In the genomic region with DNA sequence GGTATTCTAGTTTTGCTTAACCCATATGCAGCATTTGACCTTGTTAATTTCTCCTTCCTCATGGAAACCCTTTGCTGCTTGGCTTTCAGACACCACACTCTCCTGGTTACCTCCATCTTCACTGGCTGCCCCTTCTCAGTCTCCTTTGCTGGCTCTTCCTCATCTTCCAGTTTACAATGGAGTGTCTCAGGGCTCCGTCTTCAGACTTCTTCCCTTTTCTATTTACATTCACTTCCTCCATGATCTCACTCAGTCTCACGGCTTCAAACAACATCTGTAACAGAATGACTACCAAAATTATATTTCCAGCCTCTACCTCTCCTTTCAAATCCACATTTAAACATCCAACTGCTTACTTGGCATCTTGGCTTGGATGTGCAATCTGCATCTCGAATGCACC, we compare ENCODE assay signal across 31 cellular contexts.
DNase-seq lines count a peak whose midpoint lies in the region; ATAC-seq, FAIRE-seq and TF ChIP-seq lines count a peak whose summit lies in the region.
"Had no signal": no experiment of that assay in that cellular context is flagged by ENCODE, and none has a peak within 500 bp of the region (broad histone marks: within the 10 kb centered on the region; RNA-seq: fewer than 3 reads in every experiment).

No MANE protein-coding gene starts in this region.

- no peak for ATAC-seq in SK-N-SH treated with all-trans-retinoic acid at 6 μM for 48 hours
- peak; percentile 69 for ATAC-seq in upper lobe of right lung
- no peak for ATAC-seq in activated CD8-positive, alpha-beta memory T cell treated with anti-CD3 and anti-CD28 coated beads, Interleukin-2, amount 10 ng/mL, durations not matched to agents 7 days and 5 days
- ATAC-seq: activated T-helper 17 cell treated with anti-CD3 and anti-CD28 coated beads, Interleukin-2, amount 50 U/mL, for 72 hours; heart right ventricle; HepG2; left colon had no signal

- no peaks in the 10 kb centered on the region for H3K9me2 ChIP-seq in SK-N-SH
- H3K9me2 ChIP-seq in OCI-LY7 (ENCODE audit: insufficient read depth, low read length) = no peaks in the 10 kb centered on the region

- no peaks in the 10 kb centered on the region for H3K9me3 Mint-ChIP-seq in activated CD8-positive, alpha-beta memory T cell treated with anti-CD3 and anti-CD28 coated beads, Interleukin-2, amount 10 ng/mL, durations not matched to agents 7 days and 5 days (ENCODE audit: low read depth)
- H3K9me3 Mint-ChIP-seq: activated B cell treated with CpG ODN at 0.5 μM for 24 hours; activated naive CD8-positive, alpha-beta T cell treated with anti-CD3 and anti-CD28 coated beads, Interleukin-2, amount 10 ng/mL, durations not matched to agents 7 days and 5 days; central memory CD8-positive, alpha-beta T cell; H9; naive B cell; T-helper 2 cell treated with Interferon-gamma antibody and Interleukin-4, amounts not matched to agents 5 μg/mL and 100 μg/mL, for 36 hours had no signal

- no peak overlapping the region; a peak in 1 of 4 replicates for H3K27ac ChIP-seq in SK-N-SH (ENCODE audit: low read depth in 2 of 2, low read length in 1 of 2)
- no peak overlapping the region for H3K27ac ChIP-seq in OCI-LY7 (ENCODE audit: low read depth, low read length, poor library complexity, severe bottlenecking)
- H3K27ac ChIP-seq in epithelial cell of prostate = peak overlapping the region; percentile 97
- H3K27ac ChIP-seq in upper lobe of right lung = no peak overlapping the region
- H3K27ac ChIP-seq: heart right ventricle, HL-60, upper lobe of left lung had no signal

- H4K20me1 ChIP-seq in SK-N-SH (ENCODE audit: insufficient read depth) (no peaks in the 10 kb centered on the region), OCI-LY7 (ENCODE audit: insufficient read depth, low read length) (no peaks in the 10 kb centered on the region)

- CTCF ChIA-PET in SK-N-SH (lab: Yijun Ruan, JAX) = interaction anchor here (0.6 kb wide), 1 partner anchor 10 kb away, joined by 3 read pairs; no protein-coding TSS in a partner anchor
- CTCF ChIA-PET in OCI-LY7 (lab: Charles Lee; ENCODE audit: unreplicated experiment) = no interaction called here
- CTCF ChIA-PET in activated CD8-positive, alpha-beta memory T cell treated with anti-CD3 and anti-CD28 coated beads, Interleukin-2, amount 10 ng/mL, durations not matched to agents 7 days and 5 days (lab: Charles Lee) = no interaction called here

- POLR2A ChIA-PET in SK-N-SH (lab: Yijun Ruan, JAX) (no interaction called here), OCI-LY7 (lab: Charles Lee) (no interaction called here)

- no peak overlapping the region for H3K4me3 Mint-ChIP-seq in activated CD8-positive, alpha-beta memory T cell treated with anti-CD3 and anti-CD28 coated beads, Interleukin-2, amount 10 ng/mL, durations not matched to agents 7 days and 5 days
- H3K4me3 Mint-ChIP-seq: activated B cell treated with CpG ODN at 0.5 μM for 24 hours; activated naive CD8-positive, alpha-beta T cell treated with anti-CD3 and anti-CD28 coated beads, Interleukin-2, amount 10 ng/mL, durations not matched to agents 7 days and 5 days; activated T-helper 17 cell treated with anti-CD3 and anti-CD28 coated beads, Interleukin-2, amount 50 U/mL, for 72 hours; central memory CD8-positive, alpha-beta T cell; H9; naive B cell; T-helper 2 cell treated with Interferon-gamma antibody and Interleukin-4, amounts not matched to agents 5 μg/mL and 100 μg/mL, for 36 hours had no signal

- WGBS in SK-N-SH (ENCODE audit: low lambda C conversion rate) = 80% methylated on average over 3 of the region's 3 CpGs

- H3K4me3 ChIP-seq in SK-N-SH (ENCODE audit: low read depth in 2 of 2, low read length in 1 of 2) = no peak overlapping the region; a peak in 1 of 4 replicates
- no peak overlapping the region for H3K4me3 ChIP-seq in OCI-LY7 (ENCODE audit: low read depth, low read length, poor library complexity, severe bottlenecking)
- no peak overlapping the region for H3K4me3 ChIP-seq in upper lobe of right lung
- H3K4me3 ChIP-seq: dorsolateral prefrontal cortex, heart right ventricle, upper lobe of left lung had no signal

- TF ChIP-seq CTCF in SK-N-SH (IDR thresholded peaks at IDR 0.05) = no peak
- TF ChIP-seq CTCF in OCI-LY7 (conservative IDR thresholded peaks at IDR 0.05; ENCODE audit: low read length) = no peak
- TF ChIP-seq CTCF in upper lobe of right lung (IDR thresholded peaks at IDR 0.05) = no peak

- no peak overlapping the region for H3K9ac ChIP-seq in SK-N-SH

- H3K36me3 ChIP-seq in SK-N-SH (replicated peaks in 1 of 2; ENCODE audit: control insufficient read depth in 1 of 2, insufficient read depth in 2 of 2, low read length in 1 of 2) (no peaks in the 10 kb centered on the region), OCI-LY7 (ENCODE audit: insufficient read depth, low read length) (no peaks in the 10 kb centered on the region), upper lobe of right lung (no peaks in the 10 kb centered on the region)
- H3K36me3 ChIP-seq: heart right ventricle, upper lobe of left lung had no signal

- no peak for TF ChIP-seq POLR2A in erythroblast (IDR thresholded peaks at IDR 0.05; ENCODE audit: low read length)

- H3F3A ChIP-seq in SK-N-SH (replicated peaks; ENCODE audit: insufficient read depth) = peaks cover 8% of the 10 kb centered on the region

- no TSS peak for BruUV-seq in OCI-LY7 (replicated peaks; lab: Mats Ljungman, UMichigan)

- H3K9me3 ChIP-seq in SK-N-SH = no peaks in the 10 kb centered on the region
- H3K9me3 ChIP-seq in OCI-LY7 (ENCODE audit: low read length) = no peaks in the 10 kb centered on the region
- no peaks in the 10 kb centered on the region for H3K9me3 ChIP-seq in upper lobe of right lung
- H3K9me3 ChIP-seq: heart right ventricle, upper lobe of left lung had no signal

- no peaks in the 10 kb centered on the region for H3K4me1 Mint-ChIP-seq in activated CD8-positive, alpha-beta memory T cell treated with anti-CD3 and anti-CD28 coated beads, Interleukin-2, amount 10 ng/mL, durations not matched to agents 7 days and 5 days
- H3K4me1 Mint-ChIP-seq: activated B cell treated with CpG ODN at 0.5 μM for 24 hours; activated naive CD8-positive, alpha-beta T cell treated with anti-CD3 and anti-CD28 coated beads, Interleukin-2, amount 10 ng/mL, durations not matched to agents 7 days and 5 days; activated T-helper 17 cell treated with anti-CD3 and anti-CD28 coated beads, Interleukin-2, amount 50 U/mL, for 72 hours; central memory CD8-positive, alpha-beta T cell; naive B cell had no signal

- FAIRE-seq in RCC 7860 (lab: Jason Lieb, UNC) = no peak
- FAIRE-seq: GM12892, HepG2 had no signal

- H3K27me3 Mint-ChIP-seq in activated CD8-positive, alpha-beta memory T cell treated with anti-CD3 and anti-CD28 coated beads, Interleukin-2, amount 10 ng/mL, durations not matched to agents 7 days and 5 days = no peaks in the 10 kb centered on the region
- H3K27me3 Mint-ChIP-seq: activated B cell treated with CpG ODN at 0.5 μM for 24 hours; activated naive CD8-positive, alpha-beta T cell treated with anti-CD3 and anti-CD28 coated beads, Interleukin-2, amount 10 ng/mL, durations not matched to agents 7 days and 5 days; activated T-helper 17 cell treated with anti-CD3 and anti-CD28 coated beads, Interleukin-2, amount 50 U/mL, for 72 hours; central memory CD8-positive, alpha-beta T cell; naive B cell had no signal

- H3K4me1 ChIP-seq in SK-N-SH (ENCODE audit: control insufficient read depth in 1 of 2, insufficient read depth in 2 of 2, low read depth in 1 of 2, low read length in 1 of 2) (peaks cover 0 to 23% of the 10 kb centered on the region in 2 experiments; a peak in 2 of 4 replicates), OCI-LY7 (ENCODE audit: insufficient read depth, low read length, poor library complexity, severe bottlenecking) (peaks cover 5% of the 10 kb centered on the region), upper lobe of right lung (no peaks in the 10 kb centered on the region)
- H3K4me1 ChIP-seq: heart right ventricle, upper lobe of left lung had no signal

- H3K27me3 ChIP-seq in SK-N-SH (ENCODE audit: insufficient read depth) = no peaks in the 10 kb centered on the region
- no peaks in the 10 kb centered on the region for H3K27me3 ChIP-seq in upper lobe of right lung
- H3K27me3 ChIP-seq: heart right ventricle, upper lobe of left lung had no signal

- no peaks in the 10 kb centered on the region for H3K79me2 ChIP-seq in SK-N-SH (ENCODE audit: insufficient read depth)
- H3K79me2 ChIP-seq in OCI-LY7 (ENCODE audit: insufficient read depth, low read depth, low read length) = no peaks in the 10 kb centered on the region

- H2AFZ ChIP-seq in SK-N-SH (ENCODE audit: low read depth) (peak overlapping the region; percentile 27), OCI-LY7 (ENCODE audit: low read length) (peak overlapping the region; percentile 79)

- TF ChIP-seq RAD21 in SK-N-SH (IDR thresholded peaks at IDR 0.05; ENCODE audit: low read length) = no peak

- no peak for TF ChIP-seq EP300 in SK-N-SH (IDR thresholded peaks at IDR 0.05; ENCODE audit: borderline replicate concordance in 1 of 2, low read depth in 1 of 2, low read length in 1 of 2)

- intact Hi-C loops in OCI-LY7 (cut with micrococcal nuclease; ENCODE audit: unreplicated experiment) (no loop called here), upper lobe of right lung (cut with DNase I) (no loop called here)

- no peak overlapping the region; the same call in 1 of the 2 replicates for H3K4me2 ChIP-seq in SK-N-SH
- peak overlapping the region; percentile 24; the same call in 1 of the 2 replicates for H3K4me2 ChIP-seq in OCI-LY7 (ENCODE audit: low read length)

- no peaks in the 10 kb centered on the region for H3K36me3 Mint-ChIP-seq in activated CD8-positive, alpha-beta memory T cell treated with anti-CD3 and anti-CD28 coated beads, Interleukin-2, amount 10 ng/mL, durations not matched to agents 7 days and 5 days
- H3K36me3 Mint-ChIP-seq: activated naive CD8-positive, alpha-beta T cell treated with anti-CD3 and anti-CD28 coated beads, Interleukin-2, amount 10 ng/mL, durations not matched to agents 7 days and 5 days; naive B cell had no signal

- no peak for DNase-seq in SK-N-SH
- DNase-seq in OCI-LY7 (ENCODE audit: low spot score) = no peak
- no peak for DNase-seq in epithelial cell of prostate (ENCODE audit: low read depth, low spot score)
- no peak for DNase-seq in upper lobe of right lung
- DNase-seq in activated CD8-positive, alpha-beta memory T cell treated with anti-CD3 and anti-CD28 coated beads, Interleukin-2, amount 10 ng/mL, durations not matched to agents 7 days and 5 days = no peak
- no peak for DNase-seq in erythroblast (lab: John Stamatoyannopoulos, UW)
- no peak for DNase-seq in RCC 7860 (ENCODE audit: low spot score)
- DNase-seq: 8988T; activated B cell treated with CpG ODN at 0.5 μM for 24 hours; activated CD4-positive, alpha-beta T cell treated with anti-CD3 and anti-CD28 coated beads, Interleukin-2, amount 50 U/mL, for 4 hours; activated CD8-positive, alpha-beta memory T cell treated with anti-CD3 and anti-CD28 coated beads, Interleukin-2, amount 50 U/mL, for 4 hours; activated naive CD8-positive, alpha-beta T cell treated with anti-CD3 and anti-CD28 coated beads, Interleukin-2, amount 10 ng/mL, durations not matched to agents 7 days and 5 days; AML-193; DND-41; dorsolateral prefrontal cortex; H9; heart right ventricle; left colon; naive B cell; NCI-H1417; NCI-H82; nucleus accumbens; stimulated activated CD4-positive, alpha-beta T cell treated with anti-CD3 and anti-CD28 coated beads, Interleukin-1b, Interleukin-23, amount 100 ng/mL, for 48 hours; upper lobe of left lung had no signal

- H3K27ac Mint-ChIP-seq in activated CD8-positive, alpha-beta memory T cell treated with anti-CD3 and anti-CD28 coated beads, Interleukin-2, amount 10 ng/mL, durations not matched to agents 7 days and 5 days = no peak overlapping the region
- H3K27ac Mint-ChIP-seq: activated B cell treated with CpG ODN at 0.5 μM for 24 hours; activated naive CD8-positive, alpha-beta T cell treated with anti-CD3 and anti-CD28 coated beads, Interleukin-2, amount 10 ng/mL, durations not matched to agents 7 days and 5 days; activated T-helper 17 cell treated with anti-CD3 and anti-CD28 coated beads, Interleukin-2, amount 50 U/mL, for 72 hours; H9; naive B cell; T-helper 2 cell treated with Interferon-gamma antibody and Interleukin-4, amounts not matched to agents 5 μg/mL and 100 μg/mL, for 36 hours had no signal
